Comparison of ENCODE assay signal across 12 cellular contexts in the genomic region with DNA sequence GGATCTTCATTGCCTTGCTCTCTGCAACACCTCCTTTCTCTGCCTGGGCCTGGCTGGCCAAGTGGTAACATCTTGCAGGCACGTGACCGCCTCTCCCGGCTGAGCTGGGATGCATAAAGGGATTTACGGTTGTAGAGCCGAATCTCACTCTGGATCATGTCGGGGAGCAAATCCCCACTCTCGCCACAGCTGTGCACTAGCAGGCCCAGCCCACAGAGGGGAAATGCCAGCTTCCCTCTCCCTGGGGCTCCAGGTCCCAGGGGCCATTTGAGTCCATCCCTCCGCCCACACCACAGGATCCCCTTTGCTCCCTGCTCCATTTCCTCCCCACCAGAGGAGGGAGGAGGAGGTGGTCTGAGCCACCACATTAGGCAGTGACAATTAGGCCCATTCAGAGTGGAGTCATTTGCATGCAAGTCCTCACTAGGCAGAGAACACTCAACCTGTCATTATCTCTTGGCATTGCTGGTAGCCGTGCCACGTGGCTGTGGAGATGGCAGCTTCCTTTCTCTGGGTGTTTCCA.
DNase-seq lines count a peak whose midpoint lies in the region; ATAC-seq and TF ChIP-seq lines count a peak whose summit lies in the region.
"Had no signal": no experiment of that assay in that cellular context is flagged by ENCODE, and none has a peak within 500 bp of the region (broad histone marks: within the 10 kb centered on the region; RNA-seq: fewer than 3 reads in every experiment).

No MANE protein-coding gene starts in this region.

- H3K4me1 ChIP-seq in smooth muscle cell (ENCODE audit: low read depth): peaks cover 5% of the 10 kb centered on the region
- H3K4me1 ChIP-seq: tibial artery had no signal

- WGBS in smooth muscle cell (ENCODE audit: low lambda C conversion rate): 59% methylated on average over 10 of the region's 10 CpGs

- H3K27me3 Mint-ChIP-seq in type B pancreatic cell: peaks cover 33% of the 10 kb centered on the region

- TF ChIP-seq CTCF in type B pancreatic cell (conservative IDR thresholded peaks at IDR 0.05) (no peak), smooth muscle cell (IDR thresholded peaks at IDR 0.05; ENCODE audit: borderline replicate concordance, insufficient read depth, poor library complexity, severe bottlenecking) (no peak)

- DNase-seq in NCI-H510A treated with DMSO at 0.1 percent for 48 hours (lab: John Stamatoyannopoulos, UW) (peak; percentile 28), NCI-H510A (lab: John Stamatoyannopoulos, UW) (no peak), NCI-H2107 treated with DMSO at 0.1 percent for 48 hours (lab: John Stamatoyannopoulos, UW; ENCODE audit: unreplicated experiment) (peak; percentile 96), cerebellum (ENCODE audit: low spot score) (peak; percentile 50), posterior cingulate gyrus (peak; percentile 66 to 96 (median 74)), type B pancreatic cell (ENCODE audit: extremely low spot score, unreplicated experiment) (no peak), smooth muscle cell (lab: John Stamatoyannopoulos, UW; ENCODE audit: unreplicated experiment) (no peak)
- DNase-seq: activated naive CD4-positive, alpha-beta T cell treated with anti-CD3 and anti-CD28 coated beads, Interleukin-2, amount 50 U/mL, for 16 hours; mammary epithelial cell; tibial artery had no signal

- no peak overlapping the region for H3K9ac ChIP-seq in smooth muscle cell (ENCODE audit: low read depth)

- H3K27ac ChIP-seq in smooth muscle cell (ENCODE audit: low read depth): no peak overlapping the region
- H3K27ac ChIP-seq: esophagus muscularis mucosa, tibial artery had no signal

- H3K4me1 Mint-ChIP-seq in type B pancreatic cell (ENCODE audit: unreplicated experiment): peaks cover 24% of the 10 kb centered on the region

- intact Hi-C loops in posterior cingulate gyrus (cut with DNase I): no loop called here

- H3K36me3 ChIP-seq in smooth muscle cell (ENCODE audit: low read depth): no peaks in the 10 kb centered on the region
- H3K36me3 ChIP-seq: esophagus muscularis mucosa, tibial artery had no signal

- ATAC-seq in HG02840 (IDR thresholded peaks at IDR 0.05; ENCODE audit: low FRiP score, unreplicated experiment): no peak

- no peaks in the 10 kb centered on the region for H4K20me1 ChIP-seq in smooth muscle cell (ENCODE audit: low read depth)

- no peak overlapping the region for H3K4me3 Mint-ChIP-seq in type B pancreatic cell

- no peak overlapping the region for H3K4me2 ChIP-seq in smooth muscle cell

- no peaks in the 10 kb centered on the region for H3K36me3 Mint-ChIP-seq in type B pancreatic cell

- no peaks in the 10 kb centered on the region for H3K9me3 Mint-ChIP-seq in type B pancreatic cell

- H3K4me3 ChIP-seq in smooth muscle cell: no peak overlapping the region
- H3K4me3 ChIP-seq: esophagus muscularis mucosa, tibial artery had no signal

- H3F3A ChIP-seq in smooth muscle cell (ENCODE audit: low read depth): no peaks in the 10 kb centered on the region

- H3K27ac Mint-ChIP-seq in type B pancreatic cell: no peak overlapping the region

- no peaks in the 10 kb centered on the region for H3K79me2 ChIP-seq in smooth muscle cell (ENCODE audit: low read depth)

- H3K9me3 ChIP-seq in smooth muscle cell (replicated peaks; ENCODE audit: low read depth): no peaks in the 10 kb centered on the region
- H3K9me3 ChIP-seq: esophagus muscularis mucosa, tibial artery had no signal

- no peak overlapping the region for H2AFZ ChIP-seq in smooth muscle cell (ENCODE audit: low read depth)

- peaks cover 4% of the 10 kb centered on the region for H3K27me3 ChIP-seq in smooth muscle cell (ENCODE audit: low read depth)

Comparison
In these comparisons a context has a peak if more than half of its experiments do, and no peak if none do; other contexts are left out.
1. DNase-seq: peak in NCI-H510A treated with DMSO at 0.1 percent for 48 hours (single experiment), NCI-H2107 treated with DMSO at 0.1 percent for 48 hours (single experiment), cerebellum (single experiment) and posterior cingulate gyrus (10 of 10); none in NCI-H510A (single experiment), type B pancreatic cell (single experiment) and smooth muscle cell (single experiment).